ENCODE assay signal across 9 cellular contexts in genomic region chr7:47580175-47580701, GRCh38. TPM values are rescaled to one million over a fixed set of nuclear protein-coding genes. Genes with fewer than 3 reads are reported as not detected.
DNase-seq lines count a peak whose midpoint lies in the region; ATAC-seq, FAIRE-seq and TF ChIP-seq lines count a peak whose summit lies in the region.
"Had no signal": no experiment of that assay in that cellular context is flagged by ENCODE, and none has a peak within 500 bp of the region (broad histone marks: within the 10 kb centered on the region; RNA-seq: fewer than 3 reads in every experiment).

No MANE protein-coding gene starts in this region.

- H3K4me1 Mint-ChIP-seq in naive B cell, result peaks cover 56 to 73% (median 60%) of the 10 kb centered on the region in 3 donors
- no peaks in the 10 kb centered on the region for H3K4me1 Mint-ChIP-seq in stimulated activated effector memory CD8-positive, alpha-beta T cell treated with anti-CD3 and anti-CD28 coated beads, Interleukin-12 subunit alpha, Interleukin-12 subunit beta, amount 100 ng/mL, for 72 hours

- TF ChIP-seq POLR2A in GM12891 (IDR thresholded peaks at IDR 0.05; ENCODE audit: low read depth, low read length), result no peak

- H3K4me1 ChIP-seq in ectodermal cell (ENCODE audit: control insufficient read depth, insufficient read depth, low read length), result peaks cover 22% of the 10 kb centered on the region

- peaks cover 10% of the 10 kb centered on the region for H3K27me3 ChIP-seq in ectodermal cell (ENCODE audit: control insufficient read depth, insufficient read depth, low read length, poor library complexity, severe bottlenecking)

- H3K36me3 ChIP-seq in ectodermal cell (ENCODE audit: control insufficient read depth, insufficient read depth, low read length), result no peaks in the 10 kb centered on the region

- no peak for TF ChIP-seq CTCF in AG09309 (IDR thresholded peaks at IDR 0.05; ENCODE audit: control insufficient read depth, insufficient read depth, low read depth, low read length, missing control alignments)

- H3K4me3 Mint-ChIP-seq in naive B cell, result peak overlapping the region; percentile 79 to 96 (median 90)
- no peak overlapping the region for H3K4me3 Mint-ChIP-seq in stimulated activated effector memory CD8-positive, alpha-beta T cell treated with anti-CD3 and anti-CD28 coated beads, Interleukin-12 subunit alpha, Interleukin-12 subunit beta, amount 100 ng/mL, for 72 hours

- no peak overlapping the region for H3K27ac ChIP-seq in ectodermal cell (ENCODE audit: insufficient read depth, low read depth, low read length, poor library complexity, severe bottlenecking)

- peaks cover 0 to 4% (median under 1%) of the 10 kb centered on the region in 7 donors for H3K9me3 Mint-ChIP-seq in naive B cell
- peaks cover 3% of the 10 kb centered on the region for H3K9me3 Mint-ChIP-seq in stimulated activated effector memory CD8-positive, alpha-beta T cell treated with anti-CD3 and anti-CD28 coated beads, Interleukin-12 subunit alpha, Interleukin-12 subunit beta, amount 100 ng/mL, for 72 hours

- peak overlapping the region; percentile 82 for H3K4me3 ChIP-seq in AG09309 (ENCODE audit: control insufficient read depth, low read depth, low read length)
- H3K4me3 ChIP-seq in ectodermal cell (ENCODE audit: insufficient read depth, low read depth, low read length), result peak overlapping the region; percentile 77

- ATAC-seq in naive B cell (ENCODE audit: low read depth in 2 of 2), result no peak
- ATAC-seq in stimulated activated effector memory CD8-positive, alpha-beta T cell treated with anti-CD3 and anti-CD28 coated beads, Interleukin-12 subunit alpha, Interleukin-12 subunit beta, amount 100 ng/mL, for 72 hours, result no peak
- ATAC-seq in GM21515 (IDR thresholded peaks at IDR 0.05; ENCODE audit: unreplicated experiment), result no peak

- no peaks in the 10 kb centered on the region for H3K9me3 ChIP-seq in ectodermal cell (ENCODE audit: control insufficient read depth, low read length)

- H3K36me3 Mint-ChIP-seq in naive B cell, result peaks cover 0 to under 1% of the 10 kb centered on the region in 2 donors
- no peaks in the 10 kb centered on the region for H3K36me3 Mint-ChIP-seq in stimulated activated effector memory CD8-positive, alpha-beta T cell treated with anti-CD3 and anti-CD28 coated beads, Interleukin-12 subunit alpha, Interleukin-12 subunit beta, amount 100 ng/mL, for 72 hours

- WGBS in ectodermal cell, 2 experiments, result 37 to 41% methylated on average over 6 to 7 of the region's 7 CpGs

- H3K27ac Mint-ChIP-seq in naive B cell, result peak overlapping the region in 4 of 6 donors; percentile 61 to 94 (median 85)
- no peak overlapping the region for H3K27ac Mint-ChIP-seq in stimulated activated effector memory CD8-positive, alpha-beta T cell treated with anti-CD3 and anti-CD28 coated beads, Interleukin-12 subunit alpha, Interleukin-12 subunit beta, amount 100 ng/mL, for 72 hours

- no peak for FAIRE-seq in GM12891 (lab: Jason Lieb, UNC)

- no peak for DNase-seq in AG09309 (ENCODE audit: low read depth)
- peak; percentile 64 for DNase-seq in M059J (ENCODE audit: low read depth)
- DNase-seq in naive B cell, result no peak
- no peak for DNase-seq in stimulated activated effector memory CD8-positive, alpha-beta T cell treated with anti-CD3 and anti-CD28 coated beads, Interleukin-12 subunit alpha, Interleukin-12 subunit beta, amount 100 ng/mL, for 72 hours (ENCODE audit: low spot score in 2 of 2)
- DNase-seq in NOMO-1 treated with dmso at 0.1 percent for 144 hours (lab: John Stamatoyannopoulos, UW; ENCODE audit: unreplicated experiment), result no peak
- no peak for DNase-seq in GM12891 (ENCODE audit: insufficient read length, low spot score)
- DNase-seq: left ventricle myocardium superior had no signal

- H3K27me3 Mint-ChIP-seq in naive B cell, result peaks cover 0 to 15% (median 0%) of the 10 kb centered on the region in 3 donors

TF ChIP-seq in GM12891, 5 proteins besides CTCF, POLR2A, EP300 and RAD21:
- no peak for TF ChIP-seq POLR2AphosphoS5 (IDR thresholded peaks at IDR 0.05; ENCODE audit: low read depth, low read length)
- TF ChIP-seq PAX5 (IDR thresholded peaks at IDR 0.05; ENCODE audit: insufficient read depth, low read length, severe bottlenecking), result no peak
- no peak for TF ChIP-seq TAF1 (IDR thresholded peaks at IDR 0.05; ENCODE audit: low read depth, low read length)
- TF ChIP-seq SPI1 (IDR thresholded peaks at IDR 0.05; ENCODE audit: low read depth, low read length), result no peak

RNA-seq across cellular contexts. Expression of gene TNS3, which starts 1.7 kb away (rescaled TPM):
- total RNA-seq in M059J (2014; rRNA removed; shearing (Covaris generic)), result 75.0 and 115 TPM in 2 replicates
- polyA plus RNA-seq in ectodermal cell (2013, experiment 1 of 4), result 32.8 TPM
- polyA plus RNA-seq in ectodermal cell (2013, experiment 2 of 4), result 36.5 TPM
- polyA plus RNA-seq in ectodermal cell (2013, experiment 3 of 4), result 19.4 TPM
- polyA plus RNA-seq in ectodermal cell (2013, experiment 4 of 4), result 22.0 TPM
- 1 to 10 TPM; 1.5 to 6.3 (median 4.8) TPM for polyA plus RNA-seq in naive B cell (ENCODE audit: low read depth in 6 of 6)
- 3.1 TPM for polyA plus RNA-seq in GM12891 (2012; ENCODE audit: low read depth, missing spikeins)
